In the genomic region with DNA sequence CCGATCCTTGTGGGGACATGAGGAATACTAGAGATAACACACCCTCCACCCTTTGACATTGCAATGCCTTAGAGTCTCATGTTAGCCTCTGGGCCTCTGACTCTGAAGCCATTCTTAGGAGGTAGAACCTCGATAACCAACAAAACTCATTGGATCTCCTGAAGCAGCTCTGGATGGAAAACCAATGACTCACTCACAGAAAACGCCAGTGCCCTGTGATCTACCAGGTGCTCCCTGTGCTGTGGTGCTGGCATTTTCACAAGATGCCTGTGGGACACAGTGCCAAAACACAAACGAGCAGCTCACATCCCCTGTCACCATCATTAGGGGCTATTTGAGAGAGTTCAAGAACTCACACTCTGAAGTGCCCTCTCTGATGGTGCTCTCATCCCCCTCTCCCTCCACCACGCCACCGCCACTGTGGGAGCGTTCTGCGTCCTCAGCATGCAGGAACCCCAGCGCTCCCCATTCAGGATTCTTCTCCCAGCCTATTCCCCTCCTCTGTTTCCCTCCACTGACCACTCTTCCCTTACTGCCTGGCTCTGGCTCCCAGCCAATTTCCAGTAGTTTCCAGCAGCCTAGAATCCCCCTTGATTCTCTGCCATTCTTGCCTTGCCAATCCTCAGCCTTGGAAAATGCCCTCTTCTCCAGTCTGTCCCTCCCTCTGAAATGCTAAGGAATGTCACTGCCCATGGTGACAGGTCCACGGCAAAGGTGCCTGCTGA, we compare ENCODE assay signal across 1 cellular context.
TF ChIP-seq lines count a peak whose summit lies in the region.

No MANE protein-coding gene starts in this region.

TF ChIP-seq in HCT116, 20 proteins besides CTCF, POLR2A, EP300 and RAD21 (continued from another document):
- TF ChIP-seq ZNF274 (IDR thresholded peaks at IDR 0.05; ENCODE audit: low read depth, low read length) (no peak), SRF (IDR thresholded peaks at IDR 0.05; ENCODE audit: low read depth) (no peak), YY1 (IDR thresholded peaks at IDR 0.05; ENCODE audit: extremely low read depth, insufficient replicate concordance, low read depth, low read length) (no peak), CBX3 (IDR thresholded peaks at IDR 0.05; ENCODE audit: low read depth) (no peak), EZH2phosphoT487 (IDR thresholded peaks at IDR 0.05; ENCODE audit: borderline replicate concordance) (no peak), EGR1 (IDR thresholded peaks at IDR 0.05; ENCODE audit: low read depth) (no peak), ELF1 (IDR thresholded peaks at IDR 0.05; ENCODE audit: borderline replicate concordance, low read depth) (no peak), EZH2 (IDR thresholded peaks at IDR 0.05) (no peak)
